Comparison of ENCODE assay signal across 8 cellular contexts in genomic region chr10:118754556-118755423, GRCh38. TPM values are rescaled to one million over a fixed set of nuclear protein-coding genes. Genes with fewer than 3 reads are reported as not detected.
DNase-seq lines count a peak whose midpoint lies in the region; ATAC-seq and TF ChIP-seq lines count a peak whose summit lies in the region.

Gene CACUL1, minus strand, starts transcription at chr10:118754970. Its CDS starts 208 bp downstream, at chr10:118754762.

- peak within 1 kb of the TSS; percentile 99 for H3K4me3 Mint-ChIP-seq in CD14-positive monocyte

- peak; percentile 100 for DNase-seq in CD14-positive monocyte (ENCODE audit: low spot score)
- peak; percentile 99 for DNase-seq in NCI-H82 (lab: John Stamatoyannopoulos, UW)
- DNase-seq in activated CD4-positive, alpha-beta T cell treated with anti-CD3 and anti-CD28 coated beads, Interleukin-2, amount 50 U/mL, for 48 hours: peak; percentile 99
- peak; percentile 99 to 100 (median 100) for DNase-seq in dorsolateral prefrontal cortex
- DNase-seq in stimulated activated CD4-positive, alpha-beta T cell treated with anti-CD3 and anti-CD28 coated beads, Interleukin-4, amount 100 ng/mL, for 24 hours: peak; percentile 100

- H3K9me3 Mint-ChIP-seq in CD14-positive monocyte: no peaks in the 10 kb centered on the region

- H3K4me3 ChIP-seq in dorsolateral prefrontal cortex (peak within 1 kb of the TSS; percentile 68 to 100 (median 96)), liver (ENCODE audit: low read depth in 1 of 3, low read length in 3 of 3) (peak within 1 kb of the TSS; percentile 76 to 86 (median 83))

- under 1% methylated on average over 87 of the region's 87 CpGs for WGBS in liver

- intact Hi-C loops in CD14-positive monocyte (cut with micrococcal nuclease) (loop anchor here (2.0 to 10.0 kb wide), 6 partner anchors 38 to 1380 kb away; partner anchors contain the start of genes GRK5 (in 1 of the 2) and PDZD8 (in 1 of the 2)), dorsolateral prefrontal cortex (cut with DNase I) (loop anchor here (2.0 to 10.0 kb wide), 5 partner anchors 80 to 843 kb away; partner anchors contain the start of genes NANOS1 (in 2 of the 2), EIF3A (in 1 of the 2) and TIAL1 (in 1 of the 2))

- H3K27ac Mint-ChIP-seq in CD14-positive monocyte: peak within 1 kb of the TSS; percentile 88 to 97 (median 95)

- peak within 1 kb of the TSS in 57 of 59 donors; percentile 10 to 96 (median 84) for H3K27ac ChIP-seq in dorsolateral prefrontal cortex
- peak within 1 kb of the TSS; percentile 85 for H3K27ac ChIP-seq in liver (ENCODE audit: low read depth in 1 of 2, low read length in 2 of 2)

- H3K36me3 Mint-ChIP-seq in CD14-positive monocyte: peaks cover 4 to 7% of the 10 kb centered on the region in 2 donors

- H3K27me3 ChIP-seq in dorsolateral prefrontal cortex: no peaks in the 10 kb centered on the region
- no peaks in the 10 kb centered on the region for H3K27me3 ChIP-seq in liver (ENCODE audit: control insufficient read depth in 4 of 4, insufficient read depth in 4 of 4, low read length in 3 of 4)

- H3K36me3 ChIP-seq in liver (ENCODE audit: control insufficient read depth in 4 of 4, insufficient read depth in 3 of 4, low read depth in 1 of 4, low read length in 3 of 4): no peaks in the 10 kb centered on the region

- H3K4me1 Mint-ChIP-seq in CD14-positive monocyte: peaks cover 36% of the 10 kb centered on the region

- peak in 1 of 2 donors; percentile 34 for TF ChIP-seq RAD21 in liver (IDR thresholded peaks at IDR 0.05)

- peaks cover 9 to 17% (median 17%) of the 10 kb centered on the region in 3 donors for H3K27me3 Mint-ChIP-seq in CD14-positive monocyte (ENCODE audit: low read depth in 3 of 3)

- ATAC-seq in GM19397 (IDR thresholded peaks at IDR 0.05; ENCODE audit: unreplicated experiment) (peak; percentile 96), HG03571 (IDR thresholded peaks at IDR 0.05; ENCODE audit: unreplicated experiment) (peak; percentile 95)

- H3K9ac ChIP-seq in liver (ENCODE audit: low read depth in 1 of 2, low read length in 2 of 2): peak within 1 kb of the TSS; percentile 65 to 94

- TF ChIP-seq CTCF in CD14-positive monocyte (IDR thresholded peaks at IDR 0.05) (no peak), dorsolateral prefrontal cortex (IDR thresholded peaks at IDR 0.05 in 54 of 56, conservative IDR thresholded peaks at IDR 0.05 in 2 of 56; ENCODE audit: low read depth in 1 of 56, partially characterized antibody in 56 of 56) (peak in 37 of 56 donors; percentile 6 to 61 (median 30)), liver (IDR thresholded peaks at IDR 0.05; ENCODE audit: low read depth, low read length, missing input control) (no peak)

- peaks cover 0 to 26% (median 21%) of the 10 kb centered on the region in 4 donors for H3K4me1 ChIP-seq in liver (ENCODE audit: control insufficient read depth in 4 of 4, insufficient read depth in 4 of 4, low read length in 3 of 4)

- H3K9me3 ChIP-seq in liver (ENCODE audit: control insufficient read depth in 4 of 4, low read length in 3 of 4): no peaks in the 10 kb centered on the region

TF ChIP-seq in liver, 16 proteins besides CTCF, POLR2A, EP300 and RAD21:
- TF ChIP-seq MAX (IDR thresholded peaks at IDR 0.05): peak; percentile 54
- TF ChIP-seq, protein P1, sequence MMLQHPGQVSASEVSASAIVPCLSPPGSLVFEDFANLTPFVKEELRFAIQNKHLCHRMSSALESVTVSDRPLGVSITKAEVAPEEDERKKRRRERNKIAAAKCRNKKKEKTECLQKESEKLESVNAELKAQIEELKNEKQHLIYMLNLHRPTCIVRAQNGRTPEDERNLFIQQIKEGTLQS (IDR thresholded peaks at IDR 0.05): peak; percentile 88
- peak; percentile 39 to 53 for TF ChIP-seq HNF4A (conservative IDR thresholded peaks at IDR 0.05)
- TF ChIP-seq FOXA1 (IDR thresholded peaks at IDR 0.05): no peak
- TF ChIP-seq TAF1 (conservative IDR thresholded peaks at IDR 0.05): peak; percentile 26
- TF ChIP-seq NR2F2 (IDR thresholded peaks at IDR 0.05): peak; percentile 53
- peak; percentile 97 for TF ChIP-seq EGR1 (IDR thresholded peaks at IDR 0.05; ENCODE audit: low read depth in 2 of 2)
- TF ChIP-seq SP1 (IDR thresholded peaks at IDR 0.05): peak; percentile 95
- TF ChIP-seq FOXA2 (IDR thresholded peaks at IDR 0.05): no peak
- TF ChIP-seq YY1 (IDR thresholded peaks at IDR 0.05): peak; percentile 71
- TF ChIP-seq, protein P2, sequence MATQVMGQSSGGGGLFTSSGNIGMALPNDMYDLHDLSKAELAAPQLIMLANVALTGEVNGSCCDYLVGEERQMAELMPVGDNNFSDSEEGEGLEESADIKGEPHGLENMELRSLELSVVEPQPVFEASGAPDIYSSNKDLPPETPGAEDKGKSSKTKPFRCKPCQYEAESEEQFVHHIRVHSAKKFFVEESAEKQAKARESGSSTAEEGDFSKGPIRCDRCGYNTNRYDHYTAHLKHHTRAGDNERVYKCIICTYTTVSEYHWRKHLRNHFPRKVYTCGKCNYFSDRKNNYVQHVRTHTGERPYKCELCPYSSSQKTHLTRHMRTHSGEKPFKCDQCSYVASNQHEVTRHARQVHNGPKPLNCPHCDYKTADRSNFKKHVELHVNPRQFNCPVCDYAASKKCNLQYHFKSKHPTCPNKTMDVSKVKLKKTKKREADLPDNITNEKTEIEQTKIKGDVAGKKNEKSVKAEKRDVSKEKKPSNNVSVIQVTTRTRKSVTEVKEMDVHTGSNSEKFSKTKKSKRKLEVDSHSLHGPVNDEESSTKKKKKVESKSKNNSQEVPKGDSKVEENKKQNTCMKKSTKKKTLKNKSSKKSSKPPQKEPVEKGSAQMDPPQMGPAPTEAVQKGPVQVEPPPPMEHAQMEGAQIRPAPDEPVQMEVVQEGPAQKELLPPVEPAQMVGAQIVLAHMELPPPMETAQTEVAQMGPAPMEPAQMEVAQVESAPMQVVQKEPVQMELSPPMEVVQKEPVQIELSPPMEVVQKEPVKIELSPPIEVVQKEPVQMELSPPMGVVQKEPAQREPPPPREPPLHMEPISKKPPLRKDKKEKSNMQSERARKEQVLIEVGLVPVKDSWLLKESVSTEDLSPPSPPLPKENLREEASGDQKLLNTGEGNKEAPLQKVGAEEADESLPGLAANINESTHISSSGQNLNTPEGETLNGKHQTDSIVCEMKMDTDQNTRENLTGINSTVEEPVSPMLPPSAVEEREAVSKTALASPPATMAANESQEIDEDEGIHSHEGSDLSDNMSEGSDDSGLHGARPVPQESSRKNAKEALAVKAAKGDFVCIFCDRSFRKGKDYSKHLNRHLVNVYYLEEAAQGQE (IDR thresholded peaks at IDR 0.05): no peak
- TF ChIP-seq GABPA (IDR thresholded peaks at IDR 0.05 in 1 of 2, conservative IDR thresholded peaks at IDR 0.05 in 1 of 2): no peak
- TF ChIP-seq, protein P3, sequence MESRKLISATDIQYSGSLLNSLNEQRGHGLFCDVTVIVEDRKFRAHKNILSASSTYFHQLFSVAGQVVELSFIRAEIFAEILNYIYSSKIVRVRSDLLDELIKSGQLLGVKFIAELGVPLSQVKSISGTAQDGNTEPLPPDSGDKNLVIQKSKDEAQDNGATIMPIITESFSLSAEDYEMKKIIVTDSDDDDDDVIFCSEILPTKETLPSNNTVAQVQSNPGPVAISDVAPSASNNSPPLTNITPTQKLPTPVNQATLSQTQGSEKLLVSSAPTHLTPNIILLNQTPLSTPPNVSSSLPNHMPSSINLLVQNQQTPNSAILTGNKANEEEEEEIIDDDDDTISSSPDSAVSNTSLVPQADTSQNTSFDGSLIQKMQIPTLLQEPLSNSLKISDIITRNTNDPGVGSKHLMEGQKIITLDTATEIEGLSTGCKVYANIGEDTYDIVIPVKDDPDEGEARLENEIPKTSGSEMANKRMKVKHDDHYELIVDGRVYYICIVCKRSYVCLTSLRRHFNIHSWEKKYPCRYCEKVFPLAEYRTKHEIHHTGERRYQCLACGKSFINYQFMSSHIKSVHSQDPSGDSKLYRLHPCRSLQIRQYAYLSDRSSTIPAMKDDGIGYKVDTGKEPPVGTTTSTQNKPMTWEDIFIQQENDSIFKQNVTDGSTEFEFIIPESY (IDR thresholded peaks at IDR 0.05): no peak
- TF ChIP-seq JUND (IDR thresholded peaks at IDR 0.05): peak; percentile 98 to 99
- peak; percentile 20 to 69 for TF ChIP-seq RXRA (IDR thresholded peaks at IDR 0.05)
- no peak for TF ChIP-seq HNF4G (IDR thresholded peaks at IDR 0.05)

RNA-seq across cellular contexts. Expression of gene CACUL1, which starts in this region (rescaled TPM):
- polyA plus RNA-seq in CD14-positive monocyte: 10 to 100 TPM; 38.8 to 50.8 TPM
- total RNA-seq in dorsolateral prefrontal cortex: 10 to 100 TPM; 35.3 to 76.5 (median 52.9) TPM
- 10 to 100 TPM; 12.8 to 13.5 TPM for total RNA-seq in liver
- 10 to 100 TPM in 1 of 2 donors, 1 to 10 TPM in 1; 3.9 to 15.8 TPM for polyA plus RNA-seq in liver

Comparison
In these comparisons a context has a peak if more than half of its experiments do, and no peak if none do; other contexts are left out.
1. Peak in every context shown above with its lines: DNase-seq, ATAC-seq, H3K4me3 ChIP-seq and H3K27ac ChIP-seq.
2. CTCF ChIP-seq: peak in dorsolateral prefrontal cortex (37 of 56); none in CD14-positive monocyte (single experiment) and liver (single experiment).